In the genomic region with DNA sequence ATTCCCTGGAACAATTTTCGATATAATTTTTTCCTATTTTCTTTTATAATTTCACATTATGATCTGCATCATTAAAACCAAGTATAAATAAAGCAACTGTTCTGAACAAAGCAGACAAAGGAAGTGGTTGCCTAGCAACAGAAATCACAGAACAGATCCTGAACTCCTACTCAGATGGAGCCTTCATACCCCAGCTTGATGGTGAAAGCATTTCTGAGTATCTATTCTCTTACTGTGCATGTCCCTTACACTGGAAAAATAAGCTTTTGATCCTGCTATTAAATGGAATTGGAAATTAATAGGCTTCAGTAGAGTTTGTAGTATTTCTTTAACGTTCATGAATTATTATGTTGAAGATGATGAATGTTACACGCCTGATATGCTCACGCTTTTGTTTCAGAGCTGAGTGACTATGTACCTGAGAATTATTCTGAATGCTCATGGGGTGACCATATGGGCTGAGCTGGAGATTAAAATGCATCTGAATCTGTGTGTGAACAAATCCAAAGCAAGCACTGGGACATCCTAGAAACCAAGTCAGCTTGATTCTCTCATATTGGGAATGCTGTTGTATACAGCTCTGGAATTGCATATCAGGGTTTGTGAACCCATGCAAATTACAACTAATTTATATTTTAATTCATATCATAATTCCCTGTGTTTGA, we compare ENCODE assay signal across 14 cellular contexts.
A peak's percentile ranks its signal among the peaks of the same experiment; 100 is the strongest.
DNase-seq lines count a peak whose midpoint lies in the region; ATAC-seq and TF ChIP-seq lines count a peak whose summit lies in the region.
"Had no signal": no experiment of that assay in that cellular context is flagged by ENCODE, and none has a peak within 500 bp of the region (broad histone marks: within the 10 kb centered on the region; RNA-seq: fewer than 3 reads in every experiment).

No MANE protein-coding gene starts in this region.

- no peaks in the 10 kb centered on the region for H3K4me1 ChIP-seq in mesendoderm (ENCODE audit: control insufficient read depth, low read depth, low read length)
- H3K4me1 ChIP-seq: esophagus muscularis mucosa had no signal

- H3K27ac Mint-ChIP-seq in WTC11 = no peak overlapping the region
- H3K27ac Mint-ChIP-seq: activated naive CD4-positive, alpha-beta T cell treated with anti-CD3 and anti-CD28 coated beads, Interleukin-2, amount 50 U/mL, for 24 hours; CD14-positive monocyte had no signal

- no peak overlapping the region for H2BK15ac ChIP-seq in mesendoderm (replicated peaks; ENCODE audit: low read depth)

- H3K18ac ChIP-seq in mesendoderm (ENCODE audit: low read length) = no peak overlapping the region

- no peaks in the 10 kb centered on the region for H3K79me2 ChIP-seq in mesendoderm (ENCODE audit: control insufficient read depth, insufficient read depth, low read length)

- no peaks in the 10 kb centered on the region for H3K36me3 ChIP-seq in mesendoderm (ENCODE audit: control insufficient read depth, insufficient read depth, low read length)
- H3K36me3 ChIP-seq: esophagus muscularis mucosa had no signal

- ATAC-seq in GM19372 (IDR thresholded peaks at IDR 0.05; ENCODE audit: low read depth, unreplicated experiment) (peak; percentile 77), WTC11 (0 out of 2 replicates have a peak, but pooled peaks have one; percentile 41)
- no peak for ATAC-seq in activated T-cell treated with anti-CD3 and anti-CD28 coated beads, Interleukin-2, amount 50 U/mL, for 4 hours

- H2BK120ac ChIP-seq in mesendoderm (ENCODE audit: low read depth, low read length) = no peak overlapping the region

- H4K5ac ChIP-seq in mesendoderm (ENCODE audit: low read length) = no peak overlapping the region

- H3K4me2 ChIP-seq in mesendoderm (ENCODE audit: low read length) = no peak overlapping the region
- H3K4me2 ChIP-seq: KMS-11 had no signal

- H3K4me3 Mint-ChIP-seq in WTC11 = no peak overlapping the region
- H3K4me3 Mint-ChIP-seq in activated T-cell treated with anti-CD3 and anti-CD28 coated beads, Interleukin-2, amount 50 U/mL, for 4 hours = no peak overlapping the region
- H3K4me3 Mint-ChIP-seq: activated naive CD4-positive, alpha-beta T cell treated with anti-CD3 and anti-CD28 coated beads, Interleukin-2, amount 50 U/mL, for 24 hours; CD14-positive monocyte had no signal

- no peaks in the 10 kb centered on the region for H3K27me3 ChIP-seq in mesendoderm (ENCODE audit: insufficient read depth, low read length, poor library complexity)
- H3K27me3 ChIP-seq: esophagus muscularis mucosa had no signal

- H2BK5ac ChIP-seq in mesendoderm (ENCODE audit: low read length) = no peak overlapping the region

- H3K79me1 ChIP-seq in mesendoderm (ENCODE audit: low read length) = no peaks in the 10 kb centered on the region

- H4K8ac ChIP-seq in mesendoderm (ENCODE audit: low read depth, low read length) = no peak overlapping the region

- CTCF ChIA-PET in WTC11 (lab: Charles Lee) = no interaction called here

- H3K27ac ChIP-seq in mesendoderm (ENCODE audit: low read depth, low read length) = no peak overlapping the region
- H3K27ac ChIP-seq: esophagus muscularis mucosa, KMS-11 had no signal

- POLR2A ChIA-PET in WTC11 (lab: Charles Lee) = no interaction called here

- H3K36me3 Mint-ChIP-seq in WTC11 = no peaks in the 10 kb centered on the region
- no peaks in the 10 kb centered on the region for H3K36me3 Mint-ChIP-seq in activated T-cell treated with anti-CD3 and anti-CD28 coated beads, Interleukin-2, amount 50 U/mL, for 4 hours (ENCODE audit: insufficient read depth)
- H3K36me3 Mint-ChIP-seq: activated naive CD4-positive, alpha-beta T cell treated with anti-CD3 and anti-CD28 coated beads, Interleukin-2, amount 50 U/mL, for 24 hours; CD14-positive monocyte had no signal

- no peak overlapping the region for H3K56ac ChIP-seq in mesendoderm (ENCODE audit: low read length)

- no peak for TF ChIP-seq CTCF in WTC11 (IDR thresholded peaks at IDR 0.05)

- no peak overlapping the region for H3K4me3 ChIP-seq in mesendoderm (ENCODE audit: low read length)
- H3K4me3 ChIP-seq: esophagus muscularis mucosa, lung had no signal

- H3K9ac ChIP-seq in mesendoderm (ENCODE audit: low read length) = no peak overlapping the region
- H3K9ac ChIP-seq: KMS-11 had no signal

- DNase-seq in NCI-H146 treated with DMSO at 0.1 percent for 48 hours (lab: John Stamatoyannopoulos, UW; ENCODE audit: unreplicated experiment) (peak; percentile 15), WTC11 (ENCODE audit: low spot score) (no peak), mesendoderm (peak; percentile 66), SW480 (ENCODE audit: low spot score) (no peak), amniotic stem cell (lab: John Stamatoyannopoulos, UW) (no peak), SKM-1 treated with dmso at 0.1 percent for 144 hours (lab: John Stamatoyannopoulos, UW; ENCODE audit: unreplicated experiment) (no peak)
- DNase-seq in activated T-cell treated with anti-CD3 and anti-CD28 coated beads, Interleukin-2, amount 50 U/mL, for 4 hours = no peak
- DNase-seq: NCI-H446 treated with DMSO at 0.1 percent for 48 hours had no signal

- no peak overlapping the region for H3K23ac ChIP-seq in mesendoderm (ENCODE audit: low read length)

- H3K4me1 Mint-ChIP-seq in WTC11 = no peaks in the 10 kb centered on the region
- H3K4me1 Mint-ChIP-seq in activated T-cell treated with anti-CD3 and anti-CD28 coated beads, Interleukin-2, amount 50 U/mL, for 4 hours (ENCODE audit: low read depth) = no peaks in the 10 kb centered on the region
- H3K4me1 Mint-ChIP-seq: activated naive CD4-positive, alpha-beta T cell treated with anti-CD3 and anti-CD28 coated beads, Interleukin-2, amount 50 U/mL, for 24 hours; CD14-positive monocyte had no signal

- H3K4ac ChIP-seq in mesendoderm (ENCODE audit: low read depth, low read length) = no peak overlapping the region

- no peak overlapping the region for H2AK5ac ChIP-seq in mesendoderm (ENCODE audit: low read length)

- WGBS in mesendoderm (ENCODE audit: extremely low coverage, insufficient coverage, low lambda C conversion rate) = 0% methylated on average over 1 of the region's 4 CpGs

- no peaks in the 10 kb centered on the region for H3K9me3 Mint-ChIP-seq in WTC11
- H3K9me3 Mint-ChIP-seq in activated T-cell treated with anti-CD3 and anti-CD28 coated beads, Interleukin-2, amount 50 U/mL, for 4 hours = peaks cover 6% of the 10 kb centered on the region
- H3K9me3 Mint-ChIP-seq: activated naive CD4-positive, alpha-beta T cell treated with anti-CD3 and anti-CD28 coated beads, Interleukin-2, amount 50 U/mL, for 24 hours had no signal

- H3K27me3 Mint-ChIP-seq in WTC11 (ENCODE audit: low read depth) = peaks cover 47% of the 10 kb centered on the region
- no peaks in the 10 kb centered on the region for H3K27me3 Mint-ChIP-seq in activated T-cell treated with anti-CD3 and anti-CD28 coated beads, Interleukin-2, amount 50 U/mL, for 4 hours (ENCODE audit: low read depth)
- H3K27me3 Mint-ChIP-seq: activated naive CD4-positive, alpha-beta T cell treated with anti-CD3 and anti-CD28 coated beads, Interleukin-2, amount 50 U/mL, for 24 hours had no signal

TF ChIP-seq in WTC11, 78 proteins besides CTCF, POLR2A, EP300 and RAD21 (continues in another document):
- TF ChIP-seq PRRX2 (CRISPR knock-in tag; IDR thresholded peaks at IDR 0.05) = no peak
- TF ChIP-seq HMGXB4 (CRISPR knock-in tag; IDR thresholded peaks at IDR 0.05) = no peak
- no peak for TF ChIP-seq MAX (CRISPR knock-in tag; IDR thresholded peaks at IDR 0.05)
- no peak for TF ChIP-seq SMAD3 (CRISPR knock-in tag; IDR thresholded peaks at IDR 0.05; ENCODE audit: borderline replicate concordance)
- TF ChIP-seq ZNF416 (CRISPR knock-in tag; IDR thresholded peaks at IDR 0.05) = no peak
- TF ChIP-seq GABPB1 (CRISPR knock-in tag; IDR thresholded peaks at IDR 0.05) = no peak
- TF ChIP-seq MXD4 (CRISPR knock-in tag; IDR thresholded peaks at IDR 0.05; ENCODE audit: borderline replicate concordance) = no peak
- TF ChIP-seq, protein P1, sequence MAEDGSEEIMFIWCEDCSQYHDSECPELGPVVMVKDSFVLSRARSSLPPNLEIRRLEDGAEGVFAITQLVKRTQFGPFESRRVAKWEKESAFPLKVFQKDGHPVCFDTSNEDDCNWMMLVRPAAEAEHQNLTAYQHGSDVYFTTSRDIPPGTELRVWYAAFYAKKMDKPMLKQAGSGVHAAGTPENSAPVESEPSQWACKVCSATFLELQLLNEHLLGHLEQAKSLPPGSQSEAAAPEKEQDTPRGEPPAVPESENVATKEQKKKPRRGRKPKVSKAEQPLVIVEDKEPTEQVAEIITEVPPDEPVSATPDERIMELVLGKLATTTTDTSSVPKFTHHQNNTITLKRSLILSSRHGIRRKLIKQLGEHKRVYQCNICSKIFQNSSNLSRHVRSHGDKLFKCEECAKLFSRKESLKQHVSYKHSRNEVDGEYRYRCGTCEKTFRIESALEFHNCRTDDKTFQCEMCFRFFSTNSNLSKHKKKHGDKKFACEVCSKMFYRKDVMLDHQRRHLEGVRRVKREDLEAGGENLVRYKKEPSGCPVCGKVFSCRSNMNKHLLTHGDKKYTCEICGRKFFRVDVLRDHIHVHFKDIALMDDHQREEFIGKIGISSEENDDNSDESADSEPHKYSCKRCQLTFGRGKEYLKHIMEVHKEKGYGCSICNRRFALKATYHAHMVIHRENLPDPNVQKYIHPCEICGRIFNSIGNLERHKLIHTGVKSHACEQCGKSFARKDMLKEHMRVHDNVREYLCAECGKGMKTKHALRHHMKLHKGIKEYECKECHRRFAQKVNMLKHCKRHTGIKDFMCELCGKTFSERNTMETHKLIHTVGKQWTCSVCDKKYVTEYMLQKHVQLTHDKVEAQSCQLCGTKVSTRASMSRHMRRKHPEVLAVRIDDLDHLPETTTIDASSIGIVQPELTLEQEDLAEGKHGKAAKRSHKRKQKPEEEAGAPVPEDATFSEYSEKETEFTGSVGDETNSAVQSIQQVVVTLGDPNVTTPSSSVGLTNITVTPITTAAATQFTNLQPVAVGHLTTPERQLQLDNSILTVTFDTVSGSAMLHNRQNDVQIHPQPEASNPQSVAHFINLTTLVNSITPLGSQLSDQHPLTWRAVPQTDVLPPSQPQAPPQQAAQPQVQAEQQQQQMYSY (CRISPR knock-in tag; IDR thresholded peaks at IDR 0.05) = no peak

Comparison
In these comparisons a context has a peak if more than half of its experiments do, and no peak if none do; other contexts are left out.
1. ATAC-seq: peak in GM19372 (single experiment) and WTC11 (single experiment); none in activated T-cell treated with anti-CD3 and anti-CD28 coated beads, Interleukin-2, amount 50 U/mL, for 4 hours (0 of 2).
2. DNase-seq: peak in NCI-H146 treated with DMSO at 0.1 percent for 48 hours (single experiment) and mesendoderm (single experiment); none in WTC11 (single experiment), SW480 (single experiment), amniotic stem cell (single experiment), SKM-1 treated with dmso at 0.1 percent for 144 hours (single experiment) and activated T-cell treated with anti-CD3 and anti-CD28 coated beads, Interleukin-2, amount 50 U/mL, for 4 hours (single experiment).